ENCODE assay signal across 18 cellular contexts in genomic region chr2:240786871-240787311, GRCh38. TPM values are rescaled to one million over a fixed set of nuclear protein-coding genes. Genes with fewer than 3 reads are reported as not detected.
"Had no signal": no experiment of that assay in that cellular context is flagged by ENCODE, and none has a peak within 500 bp of the region (broad histone marks: within the 10 kb centered on the region; RNA-seq: fewer than 3 reads in every experiment).

No MANE protein-coding gene starts in this region.

- H3K27ac Mint-ChIP-seq: activated naive CD8-positive, alpha-beta T cell treated with anti-CD3 and anti-CD28 coated beads, Interleukin-2, amount 50 U/mL, for 24 hours; activated T-cell treated with anti-CD3 and anti-CD28 coated beads, Interleukin-2, amount 50 U/mL, for 72 hours; immature natural killer cell; memory B cell; naive thymus-derived CD8-positive, alpha-beta T cell; stimulated activated effector memory CD8-positive, alpha-beta T cell treated with anti-CD3 and anti-CD28 coated beads, Interleukin-12 subunit alpha, Interleukin-12 subunit beta, amount 100 ng/mL, for 72 hours; T-cell had no signal

- DNase-seq: activated CD4-positive, alpha-beta T cell treated with anti-CD3 and anti-CD28 coated beads, Interleukin-2, amount 50 U/mL, for 48 hours; activated CD4-positive, CD25-positive, alpha-beta regulatory T cell treated with anti-CD3 and anti-CD28 coated beads, Interleukin-2, amount 50 U/mL, for 72 hours; activated naive CD4-positive, alpha-beta T cell; activated naive CD8-positive, alpha-beta T cell treated with anti-CD3 and anti-CD28 coated beads, Interleukin-2, amount 50 U/mL, for 24 hours; activated T-cell treated with anti-CD3 and anti-CD28 coated beads, Interleukin-2, amount 50 U/mL, for 72 hours; foreskin melanocyte; immature natural killer cell; left colon; SK-N-SH; T-helper 9 cell had no signal

- H3K9me3 ChIP-seq: breast epithelium, SK-N-SH, thoracic aorta had no signal

- H3K9me3 Mint-ChIP-seq: activated naive CD8-positive, alpha-beta T cell treated with anti-CD3 and anti-CD28 coated beads, Interleukin-2, amount 50 U/mL, for 24 hours; activated T-cell treated with anti-CD3 and anti-CD28 coated beads, Interleukin-2, amount 50 U/mL, for 72 hours; immature natural killer cell; memory B cell; naive thymus-derived CD8-positive, alpha-beta T cell; stimulated activated effector memory CD8-positive, alpha-beta T cell treated with anti-CD3 and anti-CD28 coated beads, Interleukin-12 subunit alpha, Interleukin-12 subunit beta, amount 100 ng/mL, for 72 hours; T-cell had no signal

- ATAC-seq: activated naive CD8-positive, alpha-beta T cell treated with anti-CD3 and anti-CD28 coated beads, Interleukin-2, amount 50 U/mL, for 24 hours; activated T-cell treated with anti-CD3 and anti-CD28 coated beads, Interleukin-2, amount 50 U/mL, for 72 hours; left colon; naive thymus-derived CD8-positive, alpha-beta T cell; stimulated activated effector memory CD8-positive, alpha-beta T cell treated with anti-CD3 and anti-CD28 coated beads, Interleukin-12 subunit alpha, Interleukin-12 subunit beta, amount 100 ng/mL, for 72 hours; T-cell had no signal

- H3K4me1 ChIP-seq: breast epithelium had no signal

- H3K9ac ChIP-seq: SK-N-SH had no signal

- H3K4me3 Mint-ChIP-seq: activated naive CD8-positive, alpha-beta T cell treated with anti-CD3 and anti-CD28 coated beads, Interleukin-2, amount 50 U/mL, for 24 hours; activated T-cell treated with anti-CD3 and anti-CD28 coated beads, Interleukin-2, amount 50 U/mL, for 72 hours; immature natural killer cell; memory B cell; naive thymus-derived CD8-positive, alpha-beta T cell; stimulated activated effector memory CD8-positive, alpha-beta T cell treated with anti-CD3 and anti-CD28 coated beads, Interleukin-12 subunit alpha, Interleukin-12 subunit beta, amount 100 ng/mL, for 72 hours; T-cell had no signal

- H3K36me3 Mint-ChIP-seq: immature natural killer cell; memory B cell; naive thymus-derived CD8-positive, alpha-beta T cell; stimulated activated effector memory CD8-positive, alpha-beta T cell treated with anti-CD3 and anti-CD28 coated beads, Interleukin-12 subunit alpha, Interleukin-12 subunit beta, amount 100 ng/mL, for 72 hours; T-cell had no signal

- H3K4me2 ChIP-seq: SK-N-SH had no signal

- H3K36me3 ChIP-seq: breast epithelium, thoracic aorta had no signal

- H3K4me1 Mint-ChIP-seq: activated naive CD8-positive, alpha-beta T cell treated with anti-CD3 and anti-CD28 coated beads, Interleukin-2, amount 50 U/mL, for 24 hours; immature natural killer cell; memory B cell; stimulated activated effector memory CD8-positive, alpha-beta T cell treated with anti-CD3 and anti-CD28 coated beads, Interleukin-12 subunit alpha, Interleukin-12 subunit beta, amount 100 ng/mL, for 72 hours; T-cell had no signal

- H3K27ac ChIP-seq: breast epithelium, epithelial cell of prostate, thoracic aorta had no signal

- H3K4me3 ChIP-seq: breast epithelium, thoracic aorta had no signal

RNA-seq across cellular contexts. Expression of gene KIF1A, which starts 33.1 kb away (rescaled TPM):
- total RNA-seq: fibroblast of lung; naive thymus-derived CD8-positive, alpha-beta T cell had no signal
- polyA plus RNA-seq: immature natural killer cell had no signal
